12 cellular contexts compared by ENCODE assay signal in the genomic region with DNA sequence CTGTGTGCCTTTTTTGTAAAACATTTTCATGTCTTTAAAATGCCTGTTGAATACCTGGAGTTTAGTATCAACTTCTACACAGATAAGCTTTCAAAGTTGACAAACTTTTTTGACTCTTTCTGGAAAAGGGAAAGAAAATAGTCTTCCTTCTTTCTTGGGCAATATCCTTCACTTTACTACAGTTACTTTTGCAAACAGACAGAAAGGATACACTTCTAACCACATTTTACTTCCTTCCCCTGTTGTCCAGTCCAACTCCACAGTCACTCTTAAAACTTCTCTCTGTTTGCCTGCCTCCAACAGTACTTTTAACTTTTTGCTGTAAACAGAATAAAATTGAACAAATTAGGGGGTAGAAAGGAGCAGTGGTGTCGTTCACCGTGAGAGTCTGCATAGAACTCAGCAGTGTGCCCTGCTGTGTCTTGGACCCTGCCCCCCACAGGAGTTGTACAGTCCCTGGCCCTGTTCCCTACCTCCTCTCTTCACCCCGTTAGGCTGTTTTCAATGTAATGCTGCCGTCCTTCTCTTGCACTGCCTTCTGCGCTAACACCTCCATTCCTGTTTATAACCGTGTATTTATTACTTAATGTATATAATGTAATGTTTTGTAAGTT.
DNase-seq lines count a peak whose midpoint lies in the region; ATAC-seq and TF ChIP-seq lines count a peak whose summit lies in the region.
"Had no signal": no experiment of that assay in that cellular context is flagged by ENCODE, and none has a peak within 500 bp of the region (broad histone marks: within the 10 kb centered on the region; RNA-seq: fewer than 3 reads in every experiment).

No MANE protein-coding gene starts in this region.

- H3K4me3 ChIP-seq in IMR-90 (ENCODE audit: insufficient read depth, low read depth, low read length) (no peak overlapping the region), mucosa of descending colon (no peak overlapping the region)
- H3K4me3 ChIP-seq: heart left ventricle, tibial artery had no signal

- H3K14ac ChIP-seq in IMR-90 (replicated peaks; ENCODE audit: low read depth, low read length), result peak overlapping the region; percentile 28; the same call in 1 of the 2 replicates

- peak overlapping the region; percentile 76; the same call in 1 of the 2 replicates for H4K91ac ChIP-seq in IMR-90 (ENCODE audit: insufficient read depth, low read depth, low read length)

- H3K36me3 Mint-ChIP-seq in CD14-positive monocyte, result peaks cover 38 to 40% of the 10 kb centered on the region in 2 donors
- H3K36me3 Mint-ChIP-seq in activated CD4-positive, alpha-beta memory T cell treated with anti-CD3 and anti-CD28 coated beads, Interleukin-2, amount 10 ng/mL, durations not matched to agents 7 days and 5 days (ENCODE audit: low read depth), result peaks cover 53% of the 10 kb centered on the region

- dilution Hi-C loops in IMR-90 (cut with HindIII; ENCODE audit: low sequenced_read_pairs, unreplicated experiment), result no loop called here

- H3K79me1 ChIP-seq in IMR-90 (ENCODE audit: low read depth in 1 of 2, low read length in 2 of 2), result peaks cover 6 to 21% of the 10 kb centered on the region in 2 experiments; a peak in 3 of 4 replicates

- peak overlapping the region; percentile 7 to 75 for H3K4me3 Mint-ChIP-seq in CD14-positive monocyte
- peak overlapping the region; percentile 28 for H3K4me3 Mint-ChIP-seq in activated CD4-positive, alpha-beta memory T cell treated with anti-CD3 and anti-CD28 coated beads, Interleukin-2, amount 10 ng/mL, durations not matched to agents 7 days and 5 days

- H2BK5ac ChIP-seq in IMR-90 (ENCODE audit: low read depth, low read length, poor library complexity, severe bottlenecking), result peak overlapping the region; percentile 96

- H4K20me1 ChIP-seq in IMR-90 (ENCODE audit: insufficient read depth, low read length), result peaks cover 3% of the 10 kb centered on the region; the same call in 1 of the 2 replicates

- TF ChIP-seq POLR2A in IMR-90 (IDR thresholded peaks at IDR 0.05; ENCODE audit: low read depth, low read length), result no peak

- H3K27ac ChIP-seq in IMR-90 (ENCODE audit: insufficient read depth, low read length), result peak overlapping the region; percentile 34; the same call in 1 of the 2 replicates

- no peaks in the 10 kb centered on the region for H3K9me3 Mint-ChIP-seq in CD14-positive monocyte
- H3K9me3 Mint-ChIP-seq in activated CD4-positive, alpha-beta memory T cell treated with anti-CD3 and anti-CD28 coated beads, Interleukin-2, amount 10 ng/mL, durations not matched to agents 7 days and 5 days, result no peaks in the 10 kb centered on the region

- H3K27me3 ChIP-seq in IMR-90 (ENCODE audit: control insufficient read depth, insufficient read depth, low read length), result no peaks in the 10 kb centered on the region
- H3K27me3 ChIP-seq: heart left ventricle, tibial artery had no signal

- WGBS in IMR-90 (ENCODE audit: extremely low coverage in 2 of 2, insufficient read length in 1 of 2), 2 experiments, result no CpG with 5 or more reads among the region's 6 CpGs

- no peak overlapping the region for H3K9ac ChIP-seq in IMR-90 (ENCODE audit: low read depth, low read length)

- no peak for TF ChIP-seq CTCF in CD14-positive monocyte (IDR thresholded peaks at IDR 0.05)
- TF ChIP-seq CTCF in IMR-90 (conservative IDR thresholded peaks at IDR 0.05; ENCODE audit: low read depth, low read length), result no peak
- TF ChIP-seq CTCF in mucosa of descending colon (IDR thresholded peaks at IDR 0.05), result no peak

- no peaks in the 10 kb centered on the region for H3K9me3 ChIP-seq in IMR-90 (ENCODE audit: control insufficient read depth, insufficient read depth, low read length)
- no peaks in the 10 kb centered on the region for H3K9me3 ChIP-seq in mucosa of descending colon
- H3K9me3 ChIP-seq: heart left ventricle, tibial artery had no signal

- TF ChIP-seq RAD21 in IMR-90 (IDR thresholded peaks at IDR 0.05; ENCODE audit: low read length), result no peak

- no TSS peak for BruUV-seq in IMR-90 (replicated peaks; lab: Mats Ljungman, UMichigan)

- peak overlapping the region; percentile 73; the same call in 1 of the 2 replicates for H3K18ac ChIP-seq in IMR-90 (ENCODE audit: low read depth, low read length)

- peak overlapping the region; percentile 80; the same call in 1 of the 2 replicates for H3K4ac ChIP-seq in IMR-90 (ENCODE audit: low read depth, low read length)

- H3K4me2 ChIP-seq in IMR-90 (ENCODE audit: low read depth, low read length), result no peak overlapping the region

- H3K23ac ChIP-seq in IMR-90 (ENCODE audit: low read depth, low read length), result 0 out of 2 replicates have a peak overlapping the region, but pooled peaks have one; percentile 3

- H3K4me1 Mint-ChIP-seq in CD14-positive monocyte, result peaks cover 70% of the 10 kb centered on the region
- H3K4me1 Mint-ChIP-seq in activated CD4-positive, alpha-beta memory T cell treated with anti-CD3 and anti-CD28 coated beads, Interleukin-2, amount 10 ng/mL, durations not matched to agents 7 days and 5 days, result peaks cover 70% of the 10 kb centered on the region

- H2BK15ac ChIP-seq in IMR-90 (ENCODE audit: low read depth, low read length), result peak overlapping the region; percentile 56; the same call in 2 of the 3 replicates

- peaks cover 0 to 1% (median 0%) of the 10 kb centered on the region in 3 donors for H3K27me3 Mint-ChIP-seq in CD14-positive monocyte (ENCODE audit: low read depth in 3 of 3)
- H3K27me3 Mint-ChIP-seq in activated CD4-positive, alpha-beta memory T cell treated with anti-CD3 and anti-CD28 coated beads, Interleukin-2, amount 10 ng/mL, durations not matched to agents 7 days and 5 days, result no peaks in the 10 kb centered on the region

- H4K5ac ChIP-seq in IMR-90 (ENCODE audit: low read depth, low read length), result peak overlapping the region; percentile 42

- peaks cover 34% of the 10 kb centered on the region for H3K36me3 ChIP-seq in IMR-90 (ENCODE audit: control insufficient read depth, insufficient read depth, low read length)
- no peaks in the 10 kb centered on the region for H3K36me3 ChIP-seq in mucosa of descending colon (ENCODE audit: low read depth)

- H4K8ac ChIP-seq in IMR-90 (ENCODE audit: low read depth in 2 of 2, low read length in 2 of 2), result 0 out of 4 replicates have a peak overlapping the region, but pooled peaks have one; percentile 37 to 48

- peaks cover 13% of the 10 kb centered on the region for H3K9me1 ChIP-seq in IMR-90 (ENCODE audit: insufficient read depth, low read length)

- 0 out of 2 replicates have a peak overlapping the region, but pooled peaks have one; percentile 2 for H2BK20ac ChIP-seq in IMR-90 (ENCODE audit: low read depth, low read length)

- H2AK5ac ChIP-seq in IMR-90 (ENCODE audit: low read depth, low read length), result peak overlapping the region; percentile 91

- intact Hi-C loops in CD14-positive monocyte (cut with micrococcal nuclease) (loop anchor here (5.0 to 10.0 kb wide), 2 partner anchors 36 to 118 kb away; no protein-coding TSS in a partner anchor), IMR-90 (cut with micrococcal nuclease) (loop anchor here (5.0 kb wide), 2 partner anchors 41 to 129 kb away; no protein-coding TSS in a partner anchor), mucosa of descending colon (cut with DNase I, micrococcal nuclease) (no loop called here)

- H2BK120ac ChIP-seq in IMR-90 (ENCODE audit: low read depth, low read length), result no peak overlapping the region

- H2AFZ ChIP-seq in IMR-90 (replicated peaks; ENCODE audit: low read length, poor library complexity), result no peak overlapping the region

- H3K27ac Mint-ChIP-seq in CD14-positive monocyte, result peak overlapping the region; percentile 90 to 98 (median 94)
- peak overlapping the region; percentile 87 for H3K27ac Mint-ChIP-seq in activated CD4-positive, alpha-beta memory T cell treated with anti-CD3 and anti-CD28 coated beads, Interleukin-2, amount 10 ng/mL, durations not matched to agents 7 days and 5 days

- H3K4me1 ChIP-seq in IMR-90 (ENCODE audit: control insufficient read depth, insufficient read depth, low read length) (peaks cover 22% of the 10 kb centered on the region), mucosa of descending colon (ENCODE audit: low read depth) (no peaks in the 10 kb centered on the region)

- no peak for ATAC-seq in IMR-90 (ENCODE audit: low read depth)
- ATAC-seq in mucosa of descending colon, result peak; percentile 38
- no peak for ATAC-seq in GM21825 (IDR thresholded peaks at IDR 0.05; ENCODE audit: unreplicated experiment)

- no peak for DNase-seq in CD14-positive monocyte (ENCODE audit: low spot score)
- DNase-seq in IMR-90, result no peak
- DNase-seq in activated CD4-positive, alpha-beta memory T cell treated with anti-CD3 and anti-CD28 coated beads, Interleukin-2, amount 10 ng/mL, durations not matched to agents 7 days and 5 days, result no peak
- no peak for DNase-seq in mucosa of descending colon
- no peak for DNase-seq in ureter (ENCODE audit: low spot score)
- DNase-seq in GM03348 (ENCODE audit: low spot score), result no peak
- no peak for DNase-seq in hepatic stellate cell (ENCODE audit: low spot score)
- DNase-seq: cortex of kidney, heart left ventricle, NCI-H2029, tibial artery had no signal

- CTCF ChIA-PET in IMR-90 (lab: Yijun Ruan, JAX), result interaction anchor here (1.4 kb wide), 1 partner anchor 73 kb away, joined by 4 read pairs; no protein-coding TSS in a partner anchor
- CTCF ChIA-PET in activated CD4-positive, alpha-beta memory T cell treated with anti-CD3 and anti-CD28 coated beads, Interleukin-2, amount 10 ng/mL, durations not matched to agents 7 days and 5 days (lab: Charles Lee), result interaction anchor here (1.3 to 3.9 kb wide), 3 partner anchors 28 to 73 kb away, joined by 3 to 10 read pairs (median 5); no protein-coding TSS in a partner anchor

- no peak overlapping the region for H2AK9ac ChIP-seq in IMR-90 (replicated peaks; ENCODE audit: low read depth, low read length, poor library complexity)

- in situ Hi-C loops in IMR-90 (cut with MboI; ENCODE audit: low sequenced_read_pairs), result no loop called here

- no peak overlapping the region for H3K56ac ChIP-seq in IMR-90 (ENCODE audit: extremely low read depth, insufficient read depth, low read length)

- POLR2A ChIA-PET in IMR-90 (lab: Charles Lee; ENCODE audit: unreplicated experiment), result no interaction called here
- POLR2A ChIA-PET in activated CD4-positive, alpha-beta memory T cell treated with anti-CD3 and anti-CD28 coated beads, Interleukin-2, amount 10 ng/mL, durations not matched to agents 7 days and 5 days (lab: Charles Lee), result interaction anchor here (0.7 to 6.6 kb wide), 8 partner anchors 22 to 91 kb away, joined by 3 to 44 read pairs (median 4); no protein-coding TSS in a partner anchor

TF ChIP-seq in IMR-90, 13 proteins besides CTCF, POLR2A, EP300 and RAD21 (continues in another document):
- TF ChIP-seq MAFK (IDR thresholded peaks at IDR 0.05; ENCODE audit: low read depth, low read length), result no peak
- TF ChIP-seq MAZ (IDR thresholded peaks at IDR 0.05; ENCODE audit: borderline replicate concordance, low read depth, low read length), result no peak
- TF ChIP-seq, protein P1, sequence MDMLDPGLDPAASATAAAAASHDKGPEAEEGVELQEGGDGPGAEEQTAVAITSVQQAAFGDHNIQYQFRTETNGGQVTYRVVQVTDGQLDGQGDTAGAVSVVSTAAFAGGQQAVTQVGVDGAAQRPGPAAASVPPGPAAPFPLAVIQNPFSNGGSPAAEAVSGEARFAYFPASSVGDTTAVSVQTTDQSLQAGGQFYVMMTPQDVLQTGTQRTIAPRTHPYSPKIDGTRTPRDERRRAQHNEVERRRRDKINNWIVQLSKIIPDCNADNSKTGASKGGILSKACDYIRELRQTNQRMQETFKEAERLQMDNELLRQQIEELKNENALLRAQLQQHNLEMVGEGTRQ (IDR thresholded peaks at IDR 0.05; ENCODE audit: low read depth, low read length), result no peak

Comparison
In these comparisons a context has a peak if more than half of its experiments do, and no peak if none do; other contexts are left out.
1. intact Hi-C loops: an anchor here in CD14-positive monocyte (5.0 to 10.0 kb wide) and IMR-90 (5.0 kb wide); none called in mucosa of descending colon.